Comparison of ENCODE assay signal across 9 cellular contexts in the genomic region with DNA sequence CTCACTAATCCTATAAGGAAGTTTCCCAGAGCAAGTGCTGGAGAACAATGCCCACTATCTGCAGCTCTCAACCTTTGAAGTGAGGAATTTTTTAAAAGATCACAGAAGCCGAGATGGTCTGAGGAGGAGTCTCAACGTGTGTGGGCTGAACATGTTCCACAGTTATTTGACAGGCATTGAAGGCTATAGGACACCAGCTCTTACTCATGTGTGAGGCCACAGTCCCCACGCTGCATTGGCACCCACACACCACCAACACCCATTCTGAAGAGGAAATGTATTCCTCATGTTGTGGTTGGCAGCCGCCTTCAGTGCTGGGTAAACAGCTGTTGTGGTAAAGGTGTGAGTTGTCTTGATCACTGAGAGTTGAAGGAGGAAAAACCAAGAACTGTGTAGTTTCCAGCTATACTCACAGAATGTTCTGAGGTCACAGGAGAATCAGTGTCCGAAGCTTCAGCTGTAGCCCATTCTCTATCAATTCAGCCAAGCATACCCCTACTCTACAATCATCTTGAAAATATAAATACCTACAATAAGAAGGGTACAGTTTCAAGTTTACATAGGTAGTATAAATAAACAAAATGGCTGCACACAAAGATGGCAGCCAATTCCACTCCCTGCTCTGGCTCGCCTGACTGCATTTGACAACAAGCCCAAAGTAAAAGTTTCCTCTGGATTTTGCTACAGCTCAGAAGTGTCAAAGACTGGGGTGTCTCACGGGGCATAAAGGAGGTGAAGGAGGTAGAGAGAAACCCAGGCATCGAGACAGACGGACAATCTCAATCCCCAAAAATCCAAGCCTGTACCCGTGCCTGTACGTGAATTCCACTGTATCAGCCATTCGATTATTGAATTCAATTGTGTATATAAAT. TPM values are rescaled to one million over a fixed set of nuclear protein-coding genes. Genes with fewer than 3 reads are reported as not detected.
DNase-seq lines count a peak whose midpoint lies in the region; ATAC-seq and TF ChIP-seq lines count a peak whose summit lies in the region.
"Had no signal": no experiment of that assay in that cellular context is flagged by ENCODE, and none has a peak within 500 bp of the region (broad histone marks: within the 10 kb centered on the region; RNA-seq: fewer than 3 reads in every experiment).

No MANE protein-coding gene starts in this region.

- no peak for TF ChIP-seq CTCF in mesothelial cell of epicardium (IDR thresholded peaks at IDR 0.05; ENCODE audit: unreplicated experiment)

- peak overlapping the region in 1 of 8 donors; percentile 81 for H3K27ac Mint-ChIP-seq in CD8-positive, alpha-beta memory T cell
- H3K27ac Mint-ChIP-seq in mesothelial cell of epicardium = no peak overlapping the region

- H3K9me3 ChIP-seq in CD8-positive, alpha-beta memory T cell (ENCODE audit: low read length) = no peaks in the 10 kb centered on the region
- H3K9me3 ChIP-seq: body of pancreas had no signal

- H3K9me3 Mint-ChIP-seq in CD8-positive, alpha-beta memory T cell = peaks cover 0 to 1% (median 0%) of the 10 kb centered on the region in 5 donors
- peaks cover 6% of the 10 kb centered on the region for H3K9me3 Mint-ChIP-seq in mesothelial cell of epicardium

- H3K36me3 Mint-ChIP-seq in CD8-positive, alpha-beta memory T cell = peaks cover 9 to 17% (median 14%) of the 10 kb centered on the region in 3 donors
- H3K36me3 Mint-ChIP-seq in mesothelial cell of epicardium = no peaks in the 10 kb centered on the region

- no peaks in the 10 kb centered on the region for H3K27me3 ChIP-seq in CD8-positive, alpha-beta memory T cell (ENCODE audit: insufficient read depth, low read length, poor library complexity, severe bottlenecking)
- H3K27me3 ChIP-seq: body of pancreas had no signal

- no peak overlapping the region for H3K27ac ChIP-seq in CD8-positive, alpha-beta memory T cell (ENCODE audit: low read depth, low read length)
- H3K27ac ChIP-seq: body of pancreas had no signal

- peak; percentile 88 for ATAC-seq in GM21737 (IDR thresholded peaks at IDR 0.05; ENCODE audit: unreplicated experiment)

- CTCF ChIA-PET in CD8-positive, alpha-beta memory T cell (lab: Charles Lee) = interaction anchor here (0.9 to 2.5 kb wide), 5 partner anchors 9 to 36 kb away, joined by 3 to 12 read pairs (median 6); no protein-coding TSS in a partner anchor

- no peak overlapping the region for H3K4me3 Mint-ChIP-seq in CD8-positive, alpha-beta memory T cell
- no peak overlapping the region for H3K4me3 Mint-ChIP-seq in mesothelial cell of epicardium

- H3K36me3 ChIP-seq in CD8-positive, alpha-beta memory T cell (ENCODE audit: insufficient read depth, low read length) = no peaks in the 10 kb centered on the region

- peaks cover 5 to 29% (median 6%) of the 10 kb centered on the region in 3 donors for H3K4me1 Mint-ChIP-seq in CD8-positive, alpha-beta memory T cell
- H3K4me1 Mint-ChIP-seq in mesothelial cell of epicardium = no peaks in the 10 kb centered on the region

- peaks cover 0 to 5% of the 10 kb centered on the region in 2 donors for H3K27me3 Mint-ChIP-seq in CD8-positive, alpha-beta memory T cell
- no peaks in the 10 kb centered on the region for H3K27me3 Mint-ChIP-seq in mesothelial cell of epicardium (ENCODE audit: low read depth)

- H3K4me3 ChIP-seq in CD8-positive, alpha-beta memory T cell (ENCODE audit: low read length) = peak overlapping the region; percentile 30
- H3K4me3 ChIP-seq: body of pancreas had no signal

- peak; percentile 66 to 93 (median 77) for DNase-seq in CD8-positive, alpha-beta memory T cell
- DNase-seq in NCI-H460 (ENCODE audit: extremely low read depth, low read depth) (peak; percentile 51), mesothelial cell of epicardium (ENCODE audit: low spot score in 2 of 2, unreplicated experiment in 2 of 2) (no peak), SW 1271 (lab: John Stamatoyannopoulos, UW) (no peak), DMS53 treated with DMSO at 0.1 percent for 48 hours (lab: John Stamatoyannopoulos, UW; ENCODE audit: unreplicated experiment) (no peak)
- peak; percentile 89 for DNase-seq in activated naive CD4-positive, alpha-beta T cell treated with Interleukin-2 at 50 U/mL for 16 hours
- DNase-seq in stimulated activated CD4-positive, alpha-beta T cell treated with anti-CD3 and anti-CD28 coated beads, Interleukin-12 subunit alpha, Interleukin-12 subunit beta, amount 100 ng/mL, for 4 hours = peak; percentile 68

- H3K4me1 ChIP-seq in CD8-positive, alpha-beta memory T cell (ENCODE audit: insufficient read depth, low read length) = peaks cover 58% of the 10 kb centered on the region
- H3K4me1 ChIP-seq: body of pancreas had no signal

- POLR2A ChIA-PET in CD8-positive, alpha-beta memory T cell (lab: Charles Lee) = interaction anchor here (0.7 to 1.7 kb wide), 7 partner anchors 9 to 48 kb away, joined by 3 to 14 read pairs (median 5); a partner anchor contains a TSS

RNA-seq across cellular contexts. Expression of a gene that starts 12.1 kb away (rescaled TPM):
- total RNA-seq in CD8-positive, alpha-beta memory T cell = 100 to 1,000 TPM; 150 to 158 TPM
- polyA plus RNA-seq in CD8-positive, alpha-beta memory T cell = 39.2 TPM
- 41.8 and 45.5 TPM in 2 replicates for total RNA-seq in NCI-H460 (2014; rRNA removed; shearing (Covaris generic))
- 28.8 and 35.3 TPM in 2 replicates for polyA plus RNA-seq in NCI-H460 (2014; cell fraction: nucleus; rRNA removed)
- 0.31 to 0.84 TPM (median 0.63 TPM) in 3 replicates for total RNA-seq in mesothelial cell of epicardium

Comparison
In these comparisons a context has a peak if more than half of its experiments do, and no peak if none do; other contexts are left out.
1. DNase-seq: peak in CD8-positive, alpha-beta memory T cell (5 of 5), NCI-H460 (single experiment), activated naive CD4-positive, alpha-beta T cell treated with Interleukin-2 at 50 U/mL for 16 hours (single experiment) and stimulated activated CD4-positive, alpha-beta T cell treated with anti-CD3 and anti-CD28 coated beads, Interleukin-12 subunit alpha, Interleukin-12 subunit beta, amount 100 ng/mL, for 4 hours (single experiment); none in mesothelial cell of epicardium (0 of 2), SW 1271 (0 of 2) and DMS53 treated with DMSO at 0.1 percent for 48 hours (single experiment).
2. RNA of a gene that starts 12.1 kb away (total RNA-seq): 150 to 158 TPM in CD8-positive, alpha-beta memory T cell and 41.8 to 45.5 TPM in NCI-H460; 0.31 to 0.84 TPM in mesothelial cell of epicardium; every median in the first group is over 10 times any median in the second.